Comparison of ENCODE assay signal across 8 cellular contexts in the genomic region with DNA sequence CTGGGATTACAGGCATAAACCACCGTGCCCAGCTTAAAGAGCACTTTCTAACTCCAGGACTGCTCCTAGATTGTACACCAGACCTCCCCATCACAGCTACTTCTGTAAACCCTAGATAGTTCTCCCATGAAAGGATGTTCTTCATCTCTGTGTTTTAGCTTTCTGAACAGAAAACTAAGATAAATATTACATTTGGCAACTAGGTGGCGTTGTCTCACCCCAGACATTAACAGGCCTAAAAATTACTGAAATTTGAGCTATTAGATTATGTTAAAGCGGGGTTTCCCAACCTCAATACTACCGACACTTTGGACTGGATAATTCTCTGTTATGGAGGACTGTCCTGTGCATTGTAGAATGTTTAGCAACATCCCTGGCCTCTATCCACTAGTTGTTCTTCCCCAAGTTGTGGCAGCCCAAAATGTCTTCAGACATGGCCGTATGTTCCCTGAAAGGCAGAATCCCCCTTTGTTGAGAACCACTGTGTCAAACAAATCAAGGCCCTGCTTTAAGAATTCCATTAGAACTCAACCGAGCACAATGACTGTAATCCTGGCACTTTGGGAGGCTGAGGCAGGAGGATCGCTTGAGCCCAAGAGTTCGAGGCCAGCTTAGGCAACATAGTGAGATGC. TPM values are rescaled to one million over a fixed set of nuclear protein-coding genes. Genes with fewer than 3 reads are reported as not detected.
A peak's percentile ranks its signal among the peaks of the same experiment; 100 is the strongest.
DNase-seq lines count a peak whose midpoint lies in the region; ATAC-seq and TF ChIP-seq lines count a peak whose summit lies in the region.

No MANE protein-coding gene starts in this region.

- no peak overlapping the region for H3K27ac Mint-ChIP-seq in activated CD8-positive, alpha-beta memory T cell treated with anti-CD3 and anti-CD28 coated beads, Interleukin-2, amount 10 ng/mL, durations not matched to agents 7 days and 5 days

- H3K36me3 ChIP-seq in lung (ENCODE audit: control insufficient read depth in 2 of 2, insufficient read depth in 2 of 2, low read length in 2 of 2) = peaks cover 0 to 22% of the 10 kb centered on the region in 2 donors

- H3K4me1 ChIP-seq in lung (ENCODE audit: control insufficient read depth in 2 of 2, insufficient read depth in 2 of 2, low read length in 2 of 2) = no peaks in the 10 kb centered on the region

- DNase-seq in NCI-H2107 treated with DMSO at 0.1 percent for 48 hours (lab: John Stamatoyannopoulos, UW; ENCODE audit: unreplicated experiment) (peak; percentile 2), NCI-H2107 (lab: John Stamatoyannopoulos, UW) (no peak), LoVo (ENCODE audit: low spot score) (peak; percentile 24), astrocyte of the spinal cord (ENCODE audit: low read depth, low spot score) (peak; percentile 41), lung (ENCODE audit: low spot score) (no peak), anterior cingulate cortex (lab: John Stamatoyannopoulos, UW) (no peak)
- no peak for DNase-seq in activated CD8-positive, alpha-beta memory T cell treated with anti-CD3 and anti-CD28 coated beads, Interleukin-2, amount 10 ng/mL, durations not matched to agents 7 days and 5 days

- H3K4me3 ChIP-seq in astrocyte of the spinal cord (ENCODE audit: low read depth, low read length) = no peak overlapping the region
- no peak overlapping the region for H3K4me3 ChIP-seq in lung

- no peaks in the 10 kb centered on the region for H3K4me1 Mint-ChIP-seq in activated CD8-positive, alpha-beta memory T cell treated with anti-CD3 and anti-CD28 coated beads, Interleukin-2, amount 10 ng/mL, durations not matched to agents 7 days and 5 days

- H3K4me3 Mint-ChIP-seq in activated CD8-positive, alpha-beta memory T cell treated with anti-CD3 and anti-CD28 coated beads, Interleukin-2, amount 10 ng/mL, durations not matched to agents 7 days and 5 days = no peak overlapping the region

- CTCF ChIA-PET in activated CD8-positive, alpha-beta memory T cell treated with anti-CD3 and anti-CD28 coated beads, Interleukin-2, amount 10 ng/mL, durations not matched to agents 7 days and 5 days (lab: Charles Lee) = interaction anchor here (0.7 to 2.1 kb wide), 32 partner anchors 10 to 685 kb away, joined by 3 to 20 read pairs (median 3); a partner anchor contains a TSS

- in situ Hi-C loops in astrocyte of the spinal cord (cut with HindIII; ENCODE audit: low sequenced_read_pairs) = no loop called here

- no peaks in the 10 kb centered on the region for H3K36me3 Mint-ChIP-seq in activated CD8-positive, alpha-beta memory T cell treated with anti-CD3 and anti-CD28 coated beads, Interleukin-2, amount 10 ng/mL, durations not matched to agents 7 days and 5 days

- no peaks in the 10 kb centered on the region for H3K9me3 Mint-ChIP-seq in activated CD8-positive, alpha-beta memory T cell treated with anti-CD3 and anti-CD28 coated beads, Interleukin-2, amount 10 ng/mL, durations not matched to agents 7 days and 5 days (ENCODE audit: low read depth)

- 57 to 61% methylated on average over 8 of the region's 8 CpGs for WGBS in lung, 2 donors

- H3K27ac ChIP-seq in lung (ENCODE audit: low read depth in 1 of 2, low read length in 1 of 2) = no peak overlapping the region

- H3K27me3 ChIP-seq in lung (ENCODE audit: control insufficient read depth, insufficient read depth) = no peaks in the 10 kb centered on the region

- TF ChIP-seq CTCF in astrocyte of the spinal cord (IDR thresholded peaks at IDR 0.05; ENCODE audit: low read depth, low read length) (peak; percentile 44), lung (IDR thresholded peaks at IDR 0.05; ENCODE audit: control extremely low read depth, extremely low read depth) (peak; percentile 18)

- H3K9me3 ChIP-seq in lung (ENCODE audit: control insufficient read depth in 2 of 2, insufficient read depth in 1 of 2, low read length in 1 of 2) = no peaks in the 10 kb centered on the region

- no peak for ATAC-seq in lung (ENCODE audit: insufficient read depth, low FRiP score)
- ATAC-seq in activated CD8-positive, alpha-beta memory T cell treated with anti-CD3 and anti-CD28 coated beads, Interleukin-2, amount 10 ng/mL, durations not matched to agents 7 days and 5 days = no peak
- ATAC-seq in HG02884 (IDR thresholded peaks at IDR 0.05; ENCODE audit: unreplicated experiment) = no peak

- H3K27me3 Mint-ChIP-seq in activated CD8-positive, alpha-beta memory T cell treated with anti-CD3 and anti-CD28 coated beads, Interleukin-2, amount 10 ng/mL, durations not matched to agents 7 days and 5 days = peaks cover 25% of the 10 kb centered on the region

RNA-seq across cellular contexts. Expression of a gene that starts 19.1 kb away (rescaled TPM):
- total RNA-seq in lung = not detected
- polyA plus RNA-seq in lung = under 1 TPM; 0.02 to 0.08 TPM
- total RNA-seq in activated CD8-positive, alpha-beta memory T cell treated with anti-CD3 and anti-CD28 coated beads, Interleukin-2, amount 10 ng/mL, durations not matched to agents 7 days and 5 days = not detected

Comparison
In these comparisons a context has a peak if more than half of its experiments do, and no peak if none do; other contexts are left out.
1. DNase-seq: peak in NCI-H2107 treated with DMSO at 0.1 percent for 48 hours (single experiment), LoVo (single experiment) and astrocyte of the spinal cord (single experiment); none in NCI-H2107 (single experiment), lung (single experiment), activated CD8-positive, alpha-beta memory T cell treated with anti-CD3 and anti-CD28 coated beads, Interleukin-2, amount 10 ng/mL, durations not matched to agents 7 days and 5 days (single experiment) and anterior cingulate cortex (0 of 58).